In genomic region chr12:123067654-123068053, GRCh38 we compare ENCODE assay signal across 12 cellular contexts.
"Had no signal": no experiment of that assay in that cellular context is flagged by ENCODE, and none has a peak within 500 bp of the region (broad histone marks: within the 10 kb centered on the region; RNA-seq: fewer than 3 reads in every experiment).

No MANE protein-coding gene starts in this region.

- H3K36me3 ChIP-seq: left lung, tibial artery had no signal

- H3K27me3 ChIP-seq: left lung, tibial artery had no signal

- ATAC-seq: activated CD4-positive, CD25-positive, alpha-beta regulatory T cell treated with anti-CD3 and anti-CD28 coated beads, Interleukin-2, amount 50 U/mL, for 24 hours; left lung; stimulated activated memory B cell treated with anti-CD40 and anti-IgM and Interleukin-4, amounts not matched to agents 10 μg/mL and 1 μg/mL and 100 μg/mL, for 72 hours had no signal

- FAIRE-seq: frontal cortex, islet of Langerhans, urothelium cell line had no signal

- H3K27ac ChIP-seq: left lung, tibial artery had no signal

- DNase-seq: activated CD4-positive, alpha-beta T cell treated with anti-CD3 and anti-CD28 coated beads, Interleukin-2, amount 50 U/mL, for 1 hour; activated CD8-positive, alpha-beta memory T cell treated with anti-CD3 and anti-CD28 coated beads for 24 hours; activated naive CD8-positive, alpha-beta T cell treated with anti-CD3 and anti-CD28 coated beads for 36 hours; dermis blood vessel endothelial cell; left lung; stimulated activated CD4-positive, alpha-beta T cell treated with anti-CD3 and anti-CD28 coated beads, Interleukin-2, amount 100 ng/mL, for 48 hours; tibial artery had no signal

- H3K9me3 ChIP-seq: left lung, tibial artery had no signal

- H3K4me3 ChIP-seq: left lung, tibial artery had no signal
